Comparison of ENCODE assay signal across 8 cellular contexts in the genomic region with DNA sequence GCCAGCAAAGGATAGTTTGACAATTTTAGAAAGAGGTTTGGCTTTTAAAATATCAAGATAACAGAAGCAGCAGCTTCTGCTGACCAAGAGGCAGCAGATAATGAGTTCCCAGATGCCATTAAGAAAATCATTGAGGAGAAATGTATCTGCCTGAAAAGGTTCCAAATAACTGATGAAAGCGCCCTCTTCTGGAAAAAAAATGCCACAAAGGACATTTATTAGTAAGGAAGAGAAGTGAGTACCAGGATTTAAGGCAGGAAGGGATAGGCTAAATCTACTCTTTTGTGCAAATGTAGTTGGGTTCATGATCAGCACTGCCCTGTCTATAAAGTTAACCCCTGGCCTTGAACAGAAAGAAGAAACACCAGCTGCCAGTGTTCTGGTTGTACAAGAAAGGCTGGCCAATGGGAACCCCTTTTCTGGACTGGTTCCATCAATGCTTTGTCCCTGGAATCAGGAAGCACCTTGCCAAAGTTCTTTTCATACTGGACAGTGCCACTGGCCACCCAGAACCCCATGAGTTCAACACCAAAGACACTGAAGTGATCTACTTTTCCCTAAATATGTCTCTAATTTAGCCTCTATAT. TPM values are rescaled to one million over a fixed set of nuclear protein-coding genes. Genes with fewer than 3 reads are reported as not detected.
DNase-seq lines count a peak whose midpoint lies in the region; ATAC-seq and TF ChIP-seq lines count a peak whose summit lies in the region.

No MANE protein-coding gene starts in this region.

- peaks cover 3% of the 10 kb centered on the region for H3K4me1 Mint-ChIP-seq in activated naive CD4-positive, alpha-beta T cell treated with anti-CD3 and anti-CD28 coated beads, Interleukin-2, amount 10 ng/mL, durations not matched to agents 7 days and 5 days

- no peak for ATAC-seq in foreskin keratinocyte
- no peak for ATAC-seq in HG02678 (IDR thresholded peaks at IDR 0.05; ENCODE audit: unreplicated experiment)
- no peak for ATAC-seq in HG03039 (IDR thresholded peaks at IDR 0.05; ENCODE audit: unreplicated experiment)

- peak; percentile 21 for TF ChIP-seq CTCF in GM20000 (IDR thresholded peaks at IDR 0.05; ENCODE audit: extremely low read depth, missing control alignments)
- TF ChIP-seq CTCF in RWPE1 (conservative IDR thresholded peaks at IDR 0.05; ENCODE audit: low read depth): peak; percentile 32; the same call in 1 of the 2 replicates
- peak; percentile 66 for TF ChIP-seq CTCF in foreskin keratinocyte (conservative IDR thresholded peaks at IDR 0.05)

- H3K4me3 Mint-ChIP-seq in activated naive CD4-positive, alpha-beta T cell treated with anti-CD3 and anti-CD28 coated beads, Interleukin-2, amount 10 ng/mL, durations not matched to agents 7 days and 5 days: no peak overlapping the region

- H3K4me1 ChIP-seq in foreskin keratinocyte: no peaks in the 10 kb centered on the region

- H3K27ac ChIP-seq in RWPE1 (no peak overlapping the region), foreskin keratinocyte (no peak overlapping the region)

- H3K27me3 Mint-ChIP-seq in activated naive CD4-positive, alpha-beta T cell treated with anti-CD3 and anti-CD28 coated beads, Interleukin-2, amount 10 ng/mL, durations not matched to agents 7 days and 5 days: no peaks in the 10 kb centered on the region

- no peaks in the 10 kb centered on the region for H3K27me3 ChIP-seq in foreskin keratinocyte

- H3K36me3 Mint-ChIP-seq in activated naive CD4-positive, alpha-beta T cell treated with anti-CD3 and anti-CD28 coated beads, Interleukin-2, amount 10 ng/mL, durations not matched to agents 7 days and 5 days: peaks cover 4% of the 10 kb centered on the region

- POLR2A ChIA-PET in RWPE1 (lab: Yijun Ruan, JAX; ENCODE audit: low non-redundant PET): no interaction called here

- no peaks in the 10 kb centered on the region for H3K9me3 Mint-ChIP-seq in activated naive CD4-positive, alpha-beta T cell treated with anti-CD3 and anti-CD28 coated beads, Interleukin-2, amount 10 ng/mL, durations not matched to agents 7 days and 5 days

- CTCF ChIA-PET in RWPE1 (lab: Yijun Ruan, JAX): interaction anchor here (0.5 to 0.9 kb wide), 6 partner anchors 19 to 434 kb away, joined by 3 to 5 read pairs (median 4); no protein-coding TSS in a partner anchor
- CTCF ChIA-PET in activated naive CD4-positive, alpha-beta T cell treated with anti-CD3 and anti-CD28 coated beads, Interleukin-2, amount 10 ng/mL, durations not matched to agents 7 days and 5 days (lab: Charles Lee): interaction anchor here (1.0 to 1.7 kb wide), 5 partner anchors 9 to 122 kb away, joined by 3 to 6 read pairs (median 3); no protein-coding TSS in a partner anchor

- H3K27ac Mint-ChIP-seq in activated naive CD4-positive, alpha-beta T cell treated with anti-CD3 and anti-CD28 coated beads, Interleukin-2, amount 10 ng/mL, durations not matched to agents 7 days and 5 days: no peak overlapping the region

- DNase-seq in AML-193 (lab: John Stamatoyannopoulos, UW): peak; percentile 26 to 30
- no peak for DNase-seq in GM20000 (ENCODE audit: low spot score)
- no peak for DNase-seq in RWPE1 (ENCODE audit: low spot score)
- DNase-seq in foreskin keratinocyte: peak in 1 of 2 donors; percentile 17
- no peak for DNase-seq in SKM-1 treated with dmso at 0.1 percent for 144 hours (lab: John Stamatoyannopoulos, UW; ENCODE audit: unreplicated experiment)
- DNase-seq in activated naive CD4-positive, alpha-beta T cell treated with anti-CD3 and anti-CD28 coated beads, Interleukin-2, amount 10 ng/mL, durations not matched to agents 7 days and 5 days: no peak

RNA-seq across cellular contexts. Expression of gene DHX57, which starts 40.6 kb away (rescaled TPM):
- total RNA-seq in foreskin keratinocyte: 26.1 and 26.6 TPM in 2 replicates
- polyA plus RNA-seq in foreskin keratinocyte: 11.7 and 12.6 TPM in 2 replicates

RNA-seq across cellular contexts. Expression of gene MORN2, which starts 40.7 kb away (rescaled TPM):
- total RNA-seq in foreskin keratinocyte: 17.3 and 20.5 TPM in 2 replicates
- polyA plus RNA-seq in foreskin keratinocyte: 26.0 and 27.3 TPM in 2 replicates

RNA-seq across cellular contexts. Expression of gene ARHGEF33, which starts 54.6 kb away (rescaled TPM):
- 0.28 and 0.37 TPM in 2 replicates for total RNA-seq in foreskin keratinocyte
- 0.18 and 0.34 TPM in 2 replicates for polyA plus RNA-seq in foreskin keratinocyte

RNA-seq across cellular contexts. Expression of gene GEMIN6, which starts 57.1 kb away (rescaled TPM):
- 21.4 and 22.6 TPM in 2 replicates for total RNA-seq in foreskin keratinocyte
- 24.1 and 32.0 TPM in 2 replicates for polyA plus RNA-seq in foreskin keratinocyte

Comparison
In these comparisons a context has a peak if more than half of its experiments do, and no peak if none do; other contexts are left out.
1. DNase-seq: peak in AML-193 (2 of 2); none in GM20000 (single experiment), RWPE1 (single experiment), SKM-1 treated with dmso at 0.1 percent for 144 hours (single experiment) and activated naive CD4-positive, alpha-beta T cell treated with anti-CD3 and anti-CD28 coated beads, Interleukin-2, amount 10 ng/mL, durations not matched to agents 7 days and 5 days (single experiment).
2. Peak in every context shown above with its lines, with median percentiles within 50 percentile points of each other: CTCF ChIP-seq.